ENCODE assay signal across 1 cellular context in the genomic region with DNA sequence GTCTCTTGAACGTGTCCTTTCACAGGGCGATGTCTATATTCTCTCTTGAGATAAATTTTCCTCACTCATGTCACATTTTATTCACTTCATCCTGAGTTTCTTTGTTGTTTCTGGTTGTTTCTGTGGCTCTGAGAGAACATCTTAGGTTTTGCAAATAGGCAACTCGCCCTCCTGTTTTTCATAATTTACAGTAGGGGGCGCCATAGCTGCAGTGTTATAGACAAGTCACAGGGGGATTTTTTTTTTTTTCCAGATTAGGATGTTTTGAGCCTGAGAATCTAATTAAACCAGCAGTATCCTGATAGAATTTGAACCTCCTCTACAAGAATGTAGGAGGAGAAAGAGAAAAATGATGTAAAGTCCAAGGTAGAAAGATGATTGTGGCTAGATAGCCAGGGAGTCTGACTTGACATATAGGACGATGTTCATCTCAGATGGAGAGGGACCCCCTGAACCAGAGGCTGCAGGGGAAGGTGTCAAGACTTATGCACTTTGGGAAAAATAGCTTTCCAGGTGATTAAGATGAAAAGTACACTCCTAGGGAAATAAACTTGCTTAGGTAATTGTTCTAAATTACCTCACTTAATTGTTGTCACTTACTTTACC.
TF ChIP-seq lines count a peak whose summit lies in the region.

No MANE protein-coding gene starts in this region.

TF ChIP-seq in H1, 55 proteins besides CTCF, POLR2A, EP300 and RAD21 (continued from another document):
- TF ChIP-seq BCL11A (IDR thresholded peaks at IDR 0.05; ENCODE audit: low read depth in 2 of 2, low read length in 2 of 2) (no peak), SIN3A (conservative IDR thresholded peaks at IDR 0.05 in 1 of 2, IDR thresholded peaks at IDR 0.05 in 1 of 2; ENCODE audit: low read depth in 1 of 2, low read length in 2 of 2) (no peak), CTBP2 (IDR thresholded peaks at IDR 0.05; ENCODE audit: borderline replicate concordance, insufficient read depth, insufficient read length, low read length) (no peak), RFX5 (IDR thresholded peaks at IDR 0.05; ENCODE audit: borderline replicate concordance, low read depth, low read length) (no peak), EGR1 (IDR thresholded peaks at IDR 0.05; ENCODE audit: borderline replicate concordance, low read depth, low read length) (no peak), KDM4A (IDR thresholded peaks at IDR 0.05; ENCODE audit: low read depth, low read length, severe bottlenecking) (no peak), BACH1 (IDR thresholded peaks at IDR 0.05; ENCODE audit: low read length) (no peak), TAF7 (optimal IDR thresholded peaks at IDR 0.05; ENCODE audit: borderline replicate concordance, low read depth, low read length) (no peak), NANOG (IDR thresholded peaks at IDR 0.05; ENCODE audit: insufficient read depth, low read depth, low read length, poor library complexity, severe bottlenecking) (no peak)
